ENCODE assay signal across 33 cellular contexts in genomic region chr21:44704636-44705001, GRCh38. TPM values are rescaled to one million over a fixed set of nuclear protein-coding genes. Genes with fewer than 3 reads are reported as not detected.
DNase-seq lines count a peak whose midpoint lies in the region; ATAC-seq, FAIRE-seq and TF ChIP-seq lines count a peak whose summit lies in the region.
"Had no signal": no experiment of that assay in that cellular context is flagged by ENCODE, and none has a peak within 500 bp of the region (broad histone marks: within the 10 kb centered on the region; RNA-seq: fewer than 3 reads in every experiment).

No MANE protein-coding gene starts in this region.

- TF ChIP-seq CTCF in astrocyte (IDR thresholded peaks at IDR 0.05; ENCODE audit: insufficient read depth, low read depth, low read length) (no peak), gastrocnemius medialis (IDR thresholded peaks at IDR 0.05 in 4 of 5, conservative IDR thresholded peaks at IDR 0.05 in 1 of 5) (no peak)

- H3K27ac ChIP-seq in astrocyte (ENCODE audit: low read depth, low read length) (no peak overlapping the region), iPS-20b (ENCODE audit: low read length) (no peak overlapping the region), gastrocnemius medialis (no peak overlapping the region)
- H3K27ac ChIP-seq: dorsolateral prefrontal cortex, left lung, SJCRH30 had no signal

- H3K4me3 ChIP-seq in astrocyte (ENCODE audit: insufficient read depth, low read depth, low read length) (no peak overlapping the region), iPS-20b (ENCODE audit: low read length) (peak overlapping the region; percentile 54), gastrocnemius medialis (no peak overlapping the region)
- H3K4me3 ChIP-seq: dorsolateral prefrontal cortex, left lung, SJCRH30 had no signal

- no peak for TF ChIP-seq POLR2A in gastrocnemius medialis (IDR thresholded peaks at IDR 0.05)

- no peak for FAIRE-seq in astrocyte (lab: Jason Lieb, UNC)
- FAIRE-seq: TTC549 had no signal

- no peak overlapping the region for H3K4me2 ChIP-seq in astrocyte (ENCODE audit: low read length)

- no peak for ATAC-seq in gastrocnemius medialis
- ATAC-seq: activated naive CD4-positive, alpha-beta T cell treated with anti-CD3 and anti-CD28 coated beads, Interleukin-2, amount 50 U/mL, for 72 hours; left lung had no signal

- DNase-seq in activated CD8-positive, alpha-beta memory T cell treated with anti-CD3 and anti-CD28 coated beads for 24 hours = peak; percentile 21
- DNase-seq in activated CD8-positive, alpha-beta memory T cell treated with anti-CD3 and anti-CD28 coated beads, Interleukin-2, amount 50 U/mL, for 4 hours = no peak
- DNase-seq in astrocyte (ENCODE audit: low read depth) (no peak), gastrocnemius medialis (no peak), SHP77 (lab: John Stamatoyannopoulos, UW) (no peak), NCI-H345 treated with DMSO at 0.1 percent for 48 hours (lab: John Stamatoyannopoulos, UW; ENCODE audit: unreplicated experiment) (no peak)
- DNase-seq in stimulated activated CD8-positive, alpha-beta memory T cell treated with anti-CD3 and anti-CD28 coated beads, Interleukin-4, amount 100 ng/mL, for 48 hours = peak; percentile 14
- DNase-seq: 8988T; AML-193; aorta; caudate nucleus; CD4-positive, alpha-beta memory T cell; DMS 273 treated with DMSO at 0.1 percent for 48 hours; dorsolateral prefrontal cortex; HFFc6; KG1; left lung; MM.1S; NCI-H1417 treated with DMSO at 0.1 percent for 48 hours; NCI-H2081 treated with DMSO at 0.1 percent for 48 hours; NCI-H446; OCI-M1; SJCRH30; trophoblast cell had no signal

- H3K4me1 ChIP-seq in astrocyte (ENCODE audit: insufficient read depth, low read length) (no peaks in the 10 kb centered on the region), iPS-20b (ENCODE audit: insufficient read depth, low read length) (peaks cover 37% of the 10 kb centered on the region), gastrocnemius medialis (peaks cover 2 to 5% of the 10 kb centered on the region in 2 donors)
- H3K4me1 ChIP-seq: SJCRH30 had no signal

- H3K36me3 ChIP-seq in astrocyte (ENCODE audit: insufficient read depth, low read length) (no peaks in the 10 kb centered on the region), iPS-20b (ENCODE audit: insufficient read depth, low read depth, low read length) (no peaks in the 10 kb centered on the region), gastrocnemius medialis (no peaks in the 10 kb centered on the region)
- H3K36me3 ChIP-seq: left lung, SJCRH30 had no signal

- peak overlapping the region; percentile 18 for H3K27ac Mint-ChIP-seq in astrocyte (ENCODE audit: unreplicated experiment)
- H3K27ac Mint-ChIP-seq: activated naive CD4-positive, alpha-beta T cell treated with anti-CD3 and anti-CD28 coated beads, Interleukin-2, amount 50 U/mL, for 72 hours; activated T-helper 1 cell treated with anti-CD3 and anti-CD28 coated beads, Interleukin-12 subunit alpha, Interleukin-12 subunit beta, Interleukin-2, Interleukin-4 antibody, amounts not matched to agents 30 ng/mL and 10 ng/mL and 1 ng/mL, durations not matched to agents 14 hours and 24 hours and 36 hours; CD4-positive, alpha-beta memory T cell; HFFc6; progenitor cell of endocrine pancreas had no signal

- peaks cover under 1% of the 10 kb centered on the region for H3K4me1 Mint-ChIP-seq in astrocyte (ENCODE audit: low read depth, unreplicated experiment)

- H3K27me3 ChIP-seq in astrocyte (ENCODE audit: insufficient read depth, low read length) (peaks cover 45% of the 10 kb centered on the region), iPS-20b (ENCODE audit: insufficient read depth, low read length) (peaks cover 59% of the 10 kb centered on the region), gastrocnemius medialis (peaks cover 71 to 90% (median 86%) of the 10 kb centered on the region in 3 donors)

- no peaks in the 10 kb centered on the region for H3K36me3 Mint-ChIP-seq in astrocyte (ENCODE audit: low read depth, unreplicated experiment)
- H3K36me3 Mint-ChIP-seq: CD4-positive, alpha-beta memory T cell had no signal

- no peak overlapping the region for H2AFZ ChIP-seq in astrocyte (ENCODE audit: low read depth, low read length)

- no peaks in the 10 kb centered on the region for H4K20me1 ChIP-seq in astrocyte (ENCODE audit: insufficient read depth, low read length)

- H3K9me3 ChIP-seq in astrocyte (ENCODE audit: insufficient read depth, low read depth, low read length) (no peaks in the 10 kb centered on the region), iPS-20b (ENCODE audit: insufficient read depth, low read depth, low read length) (no peaks in the 10 kb centered on the region), gastrocnemius medialis (no peaks in the 10 kb centered on the region)
- H3K9me3 ChIP-seq: left lung, SJCRH30 had no signal

- no peak overlapping the region for H3K4me3 Mint-ChIP-seq in astrocyte (ENCODE audit: unreplicated experiment)
- H3K4me3 Mint-ChIP-seq: activated T-helper 1 cell treated with anti-CD3 and anti-CD28 coated beads, Interleukin-12 subunit alpha, Interleukin-12 subunit beta, Interleukin-2, Interleukin-4 antibody, amounts not matched to agents 30 ng/mL and 10 ng/mL and 1 ng/mL, durations not matched to agents 14 hours and 24 hours and 36 hours; CD4-positive, alpha-beta memory T cell; HFFc6; neural crest cell had no signal

- H3K9ac ChIP-seq in astrocyte (ENCODE audit: low read length) = no peak overlapping the region
- H3K9ac ChIP-seq in iPS-20b (ENCODE audit: low read depth, low read length) = peak overlapping the region; percentile 58; the same call in 1 of the 2 replicates

- peaks cover 81% of the 10 kb centered on the region for H3K27me3 Mint-ChIP-seq in astrocyte (ENCODE audit: low read depth, unreplicated experiment)

- intact Hi-C loops in gastrocnemius medialis (cut with DNase I; ENCODE audit: low total_unique reads) = no loop called here

- H3K9me3 Mint-ChIP-seq in astrocyte (ENCODE audit: unreplicated experiment) = peaks cover 16% of the 10 kb centered on the region
- H3K9me3 Mint-ChIP-seq: HFFc6, neural crest cell had no signal

- H3K79me2 ChIP-seq in astrocyte (ENCODE audit: insufficient read depth, low read length) = no peaks in the 10 kb centered on the region

- in situ Hi-C loops in gastrocnemius medialis (cut with MboI; ENCODE audit: low sequenced_read_pairs in 4 of 4) = no loop called here

RNA-seq across cellular contexts. Expression of gene TSPEAR, which starts 6.8 kb away (rescaled TPM):
- total RNA-seq in astrocyte (not detected in 2 replicates), gastrocnemius medialis (not detected)
- total RNA-seq: activated naive CD4-positive, alpha-beta T cell treated with anti-CD3 and anti-CD28 coated beads, Interleukin-2, amount 50 U/mL, for 72 hours; activated T-helper 1 cell treated with anti-CD3 and anti-CD28 coated beads, Interleukin-12 subunit alpha, Interleukin-12 subunit beta, Interleukin-2, Interleukin-4 antibody, amounts not matched to agents 30 ng/mL and 10 ng/mL and 1 ng/mL, durations not matched to agents 14 hours and 24 hours and 36 hours; aorta; CD4-positive, alpha-beta memory T cell; HFFc6; HT-29; mononuclear cell; neural crest cell; progenitor cell of endocrine pancreas; SJCRH30; T-helper 1 cell treated with Interleukin-12 subunit alpha and Interleukin-12 subunit beta and Interleukin-4 antibody, amounts not matched to agents 30 ng/mL and 1 ng/mL, for 36 hours had no signal

RNA-seq across cellular contexts. Expression of gene KRTAP10-12, which starts 7.6 kb away (rescaled TPM):
- total RNA-seq in astrocyte = not detected in 2 replicates
- total RNA-seq in gastrocnemius medialis = not detected
- total RNA-seq: activated naive CD4-positive, alpha-beta T cell treated with anti-CD3 and anti-CD28 coated beads, Interleukin-2, amount 50 U/mL, for 72 hours; activated T-helper 1 cell treated with anti-CD3 and anti-CD28 coated beads, Interleukin-12 subunit alpha, Interleukin-12 subunit beta, Interleukin-2, Interleukin-4 antibody, amounts not matched to agents 30 ng/mL and 10 ng/mL and 1 ng/mL, durations not matched to agents 14 hours and 24 hours and 36 hours; aorta; CD4-positive, alpha-beta memory T cell; dorsolateral prefrontal cortex; HFFc6; HT-29; left lung; mononuclear cell; neural crest cell; progenitor cell of endocrine pancreas; SJCRH30; T-helper 1 cell treated with Interleukin-12 subunit alpha and Interleukin-12 subunit beta and Interleukin-4 antibody, amounts not matched to agents 30 ng/mL and 1 ng/mL, for 36 hours had no signal

RNA-seq across cellular contexts. Expression of gene KRTAP12-1, which starts 22.7 kb away (rescaled TPM):
- not detected in 2 replicates for total RNA-seq in astrocyte
- total RNA-seq in gastrocnemius medialis = not detected
- total RNA-seq: activated naive CD4-positive, alpha-beta T cell treated with anti-CD3 and anti-CD28 coated beads, Interleukin-2, amount 50 U/mL, for 72 hours; activated T-helper 1 cell treated with anti-CD3 and anti-CD28 coated beads, Interleukin-12 subunit alpha, Interleukin-12 subunit beta, Interleukin-2, Interleukin-4 antibody, amounts not matched to agents 30 ng/mL and 10 ng/mL and 1 ng/mL, durations not matched to agents 14 hours and 24 hours and 36 hours; aorta; CD4-positive, alpha-beta memory T cell; HFFc6; HT-29; left lung; mononuclear cell; neural crest cell; progenitor cell of endocrine pancreas; SJCRH30; T-helper 1 cell treated with Interleukin-12 subunit alpha and Interleukin-12 subunit beta and Interleukin-4 antibody, amounts not matched to agents 30 ng/mL and 1 ng/mL, for 36 hours had no signal

RNA-seq across cellular contexts. Expression of gene KRTAP12-2, which starts 37.9 kb away (rescaled TPM):
- total RNA-seq in astrocyte = not detected in 2 replicates
- total RNA-seq in gastrocnemius medialis = not detected
- total RNA-seq: activated naive CD4-positive, alpha-beta T cell treated with anti-CD3 and anti-CD28 coated beads, Interleukin-2, amount 50 U/mL, for 72 hours; activated T-helper 1 cell treated with anti-CD3 and anti-CD28 coated beads, Interleukin-12 subunit alpha, Interleukin-12 subunit beta, Interleukin-2, Interleukin-4 antibody, amounts not matched to agents 30 ng/mL and 10 ng/mL and 1 ng/mL, durations not matched to agents 14 hours and 24 hours and 36 hours; aorta; CD4-positive, alpha-beta memory T cell; dorsolateral prefrontal cortex; HFFc6; HT-29; left lung; mononuclear cell; neural crest cell; progenitor cell of endocrine pancreas; SJCRH30; T-helper 1 cell treated with Interleukin-12 subunit alpha and Interleukin-12 subunit beta and Interleukin-4 antibody, amounts not matched to agents 30 ng/mL and 1 ng/mL, for 36 hours had no signal

RNA-seq across cellular contexts. Expression of gene KRTAP12-3, which starts 46.9 kb away (rescaled TPM):
- total RNA-seq in astrocyte (not detected in 2 replicates), gastrocnemius medialis (not detected)
- total RNA-seq: activated naive CD4-positive, alpha-beta T cell treated with anti-CD3 and anti-CD28 coated beads, Interleukin-2, amount 50 U/mL, for 72 hours; activated T-helper 1 cell treated with anti-CD3 and anti-CD28 coated beads, Interleukin-12 subunit alpha, Interleukin-12 subunit beta, Interleukin-2, Interleukin-4 antibody, amounts not matched to agents 30 ng/mL and 10 ng/mL and 1 ng/mL, durations not matched to agents 14 hours and 24 hours and 36 hours; aorta; CD4-positive, alpha-beta memory T cell; dorsolateral prefrontal cortex; HFFc6; HT-29; left lung; mononuclear cell; neural crest cell; progenitor cell of endocrine pancreas; SJCRH30; T-helper 1 cell treated with Interleukin-12 subunit alpha and Interleukin-12 subunit beta and Interleukin-4 antibody, amounts not matched to agents 30 ng/mL and 1 ng/mL, for 36 hours had no signal

Comparison
In these comparisons a context has a peak if more than half of its experiments do, and no peak if none do; other contexts are left out.
1. DNase-seq: peak in activated CD8-positive, alpha-beta memory T cell treated with anti-CD3 and anti-CD28 coated beads for 24 hours (single experiment) and stimulated activated CD8-positive, alpha-beta memory T cell treated with anti-CD3 and anti-CD28 coated beads, Interleukin-4, amount 100 ng/mL, for 48 hours (single experiment); none in activated CD8-positive, alpha-beta memory T cell treated with anti-CD3 and anti-CD28 coated beads, Interleukin-2, amount 50 U/mL, for 4 hours (single experiment), astrocyte (single experiment), gastrocnemius medialis (0 of 2), SHP77 (0 of 2) and NCI-H345 treated with DMSO at 0.1 percent for 48 hours (single experiment).